Comparison of ENCODE assay signal across 27 cellular contexts in the genomic region with DNA sequence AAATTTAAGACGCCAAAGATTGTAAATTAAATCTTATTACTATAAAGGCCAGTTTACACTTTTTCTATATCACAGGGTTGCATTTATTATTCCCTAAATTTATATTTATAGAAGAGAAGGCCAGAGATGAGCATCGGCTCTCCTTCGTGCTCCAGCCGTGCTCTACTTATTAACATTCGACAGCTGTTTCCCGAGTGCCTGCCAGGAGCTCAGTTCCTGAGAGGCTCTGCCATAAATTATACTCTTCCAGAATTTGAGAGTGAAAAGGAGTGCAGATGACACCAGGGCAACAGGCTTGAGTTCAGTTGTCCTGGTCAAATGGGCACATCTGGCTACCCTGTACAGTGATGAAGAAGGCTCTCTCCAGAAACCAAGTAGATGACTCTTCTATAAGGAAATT.
DNase-seq lines count a peak whose midpoint lies in the region; ATAC-seq lines count a peak whose summit lies in the region.
"Had no signal": no experiment of that assay in that cellular context is flagged by ENCODE, and none has a peak within 500 bp of the region (broad histone marks: within the 10 kb centered on the region; RNA-seq: fewer than 3 reads in every experiment).

No MANE protein-coding gene starts in this region.

- H3K18ac ChIP-seq in neuronal stem cell (ENCODE audit: low read length), result no peak overlapping the region

- H2BK15ac ChIP-seq in neuronal stem cell (ENCODE audit: low read length), result no peak overlapping the region

- H2AFZ ChIP-seq in neuronal stem cell (ENCODE audit: low read length), result no peak overlapping the region

- H3K9ac ChIP-seq in neuronal stem cell (ENCODE audit: low read depth, low read length, poor library complexity), result no peak overlapping the region

- H3K4me3 ChIP-seq in neuronal stem cell (ENCODE audit: low read length in 2 of 2), result no peak overlapping the region
- H3K4me3 ChIP-seq: ascending aorta, colonic mucosa, upper lobe of left lung had no signal

- no peaks in the 10 kb centered on the region for H3K27me3 ChIP-seq in neuronal stem cell (ENCODE audit: control insufficient read depth in 3 of 3, insufficient read depth in 3 of 3, low read depth in 1 of 3, low read length in 3 of 3)
- H3K27me3 ChIP-seq: ascending aorta, colonic mucosa, upper lobe of left lung had no signal

- no peaks in the 10 kb centered on the region for H3K9me3 ChIP-seq in neuronal stem cell (replicated peaks in 1 of 2; ENCODE audit: control insufficient read depth in 2 of 2, insufficient read depth in 1 of 2, low read depth in 1 of 2, low read length in 2 of 2)
- H3K9me3 ChIP-seq: ascending aorta, colonic mucosa, upper lobe of left lung had no signal

- no peak overlapping the region for H2AK5ac ChIP-seq in neuronal stem cell (ENCODE audit: low read depth, low read length)

- DNase-seq in NCI-H2029 (lab: John Stamatoyannopoulos, UW), result peak; percentile 2
- DNase-seq in NCI-H2029 treated with DMSO at 0.1 percent for 48 hours (lab: John Stamatoyannopoulos, UW), result no peak
- DNase-seq in NCI-H510A (lab: John Stamatoyannopoulos, UW), result peak; percentile 56
- DNase-seq in left ventricle myocardium superior, result peak; percentile 48
- DNase-seq in neuronal stem cell (ENCODE audit: low spot score), result no peak
- DNase-seq in islet precursor cell, result no peak
- no peak for DNase-seq in NCI-H2196 treated with DMSO at 0.1 percent for 48 hours (lab: John Stamatoyannopoulos, UW; ENCODE audit: unreplicated experiment)
- DNase-seq: activated CD4-positive, CD25-positive, alpha-beta regulatory T cell; activated T-cell treated with anti-CD3 and anti-CD28 coated beads, Interleukin-2, amount 50 U/mL, for 24 hours; colonic mucosa; DND-41; effector CD4-positive, alpha-beta T cell; GF-D8; H9; Karpas-422; naive thymus-derived CD8-positive, alpha-beta T cell; NCI-H2171 treated with DMSO at 0.1 percent for 48 hours; NCI-H82; small intestine; stimulated activated naive B cell treated with anti-CD40 and anti-IgM and Interleukin-4, amounts not matched to agents 10 μg/mL and 1 μg/mL and 100 μg/mL, for 72 hours; upper lobe of left lung had no signal

- H3K27ac ChIP-seq in neuronal stem cell (replicated peaks; ENCODE audit: low read length), result peak overlapping the region; percentile 29
- H3K27ac ChIP-seq: 22Rv1, ascending aorta, C4-2B, colonic mucosa, epithelial cell of prostate, upper lobe of left lung had no signal

- no peak overlapping the region for H2BK12ac ChIP-seq in neuronal stem cell (ENCODE audit: low read length)

- H3K4me2 ChIP-seq in neuronal stem cell (ENCODE audit: insufficient read depth, low read length, poor library complexity, severe bottlenecking), result no peak overlapping the region

- H3K4ac ChIP-seq in neuronal stem cell (ENCODE audit: low read length), result no peak overlapping the region

- no CpG with 5 or more reads among the region's 6 CpGs for WGBS in neuronal stem cell (ENCODE audit: extremely low coverage in 2 of 2, insufficient read length in 2 of 2, insufficient replicate concordance in 1 of 2), 2 donors

- H3K14ac ChIP-seq in neuronal stem cell (ENCODE audit: low read length), result no peak overlapping the region

- intact Hi-C loops in left ventricle myocardium superior (cut with micrococcal nuclease), result no loop called here

- H3K79me1 ChIP-seq in neuronal stem cell (ENCODE audit: low read depth, low read length), result peaks cover 4% of the 10 kb centered on the region

- H3K36me3 ChIP-seq in neuronal stem cell (replicated peaks in 1 of 2; ENCODE audit: control insufficient read depth in 2 of 2, insufficient read depth in 2 of 2, low read length in 2 of 2), result peaks cover 0 to 2% of the 10 kb centered on the region in 2 donors
- H3K36me3 ChIP-seq: ascending aorta, colonic mucosa, upper lobe of left lung had no signal

- no peak overlapping the region for H2BK120ac ChIP-seq in neuronal stem cell (ENCODE audit: low read depth, low read length)

- no peak overlapping the region for H2BK5ac ChIP-seq in neuronal stem cell (ENCODE audit: low read length)

- H3K23ac ChIP-seq in neuronal stem cell (ENCODE audit: low read depth, low read length, poor library complexity), result no peak overlapping the region

- ATAC-seq in left ventricle myocardium superior (peak; percentile 30), HG03457 (IDR thresholded peaks at IDR 0.05; ENCODE audit: unreplicated experiment) (no peak)
- ATAC-seq: naive thymus-derived CD8-positive, alpha-beta T cell; SK-N-SH treated with all-trans-retinoic acid at 6 μM for 48 hours; stimulated activated naive B cell treated with anti-CD40 and anti-IgM and Interleukin-4, amounts not matched to agents 10 μg/mL and 1 μg/mL and 100 μg/mL, for 72 hours had no signal

- H4K91ac ChIP-seq in neuronal stem cell (ENCODE audit: low read depth, low read length, poor library complexity), result no peak overlapping the region

- H3K4me1 ChIP-seq in neuronal stem cell (ENCODE audit: control insufficient read depth in 2 of 2, insufficient read depth in 1 of 2, low read depth in 1 of 2, low read length in 2 of 2), result peaks cover 8 to 16% of the 10 kb centered on the region in 2 donors
- H3K4me1 ChIP-seq: colonic mucosa had no signal

- H4K8ac ChIP-seq in neuronal stem cell (ENCODE audit: low read depth, low read length), result no peak overlapping the region

Comparison
In these comparisons a context has a peak if more than half of its experiments do, and no peak if none do; other contexts are left out.
1. DNase-seq: peak in NCI-H2029 (single experiment), NCI-H510A (single experiment) and left ventricle myocardium superior (single experiment); none in NCI-H2029 treated with DMSO at 0.1 percent for 48 hours (single experiment), neuronal stem cell (single experiment), islet precursor cell (single experiment) and NCI-H2196 treated with DMSO at 0.1 percent for 48 hours (single experiment).